In genomic region chr15:53130943-53131342, GRCh38 we compare ENCODE assay signal across 2 cellular contexts.
TF ChIP-seq lines count a peak whose summit lies in the region.

No MANE protein-coding gene starts in this region.

TF ChIP-seq in GM23338, 12 proteins besides CTCF, POLR2A, EP300 and RAD21:
- TF ChIP-seq CREB1 (CRISPR knock-in tag; IDR thresholded peaks at IDR 0.05; ENCODE audit: low read depth) (no peak), JUNB (IDR thresholded peaks at IDR 0.05; ENCODE audit: unreplicated experiment) (no peak), ZNF462 (CRISPR knock-in tag; IDR thresholded peaks at IDR 0.05) (no peak; the same call in 1 of the 2 replicates), STAT1 (IDR thresholded peaks at IDR 0.05; ENCODE audit: unreplicated experiment) (no peak), REST (IDR thresholded peaks at IDR 0.05; ENCODE audit: unreplicated experiment) (no peak), EZH2 (IDR thresholded peaks at IDR 0.05; ENCODE audit: low read depth, unreplicated experiment) (no peak), EZH2phosphoT487 (IDR thresholded peaks at IDR 0.05; ENCODE audit: unreplicated experiment) (no peak), ZNF331 (CRISPR knock-in tag; IDR thresholded peaks at IDR 0.05; ENCODE audit: low read depth) (no peak), ZNF114 (CRISPR knock-in tag; IDR thresholded peaks at IDR 0.05) (no peak), NANOG (IDR thresholded peaks at IDR 0.05; ENCODE audit: borderline replicate concordance) (no peak), ETS1 (IDR thresholded peaks at IDR 0.05) (no peak), POLR2AphosphoS5 (IDR thresholded peaks at IDR 0.05; ENCODE audit: low read depth) (no peak)
TF ChIP-seq in GM23338: peak in this region for 0.

TF ChIP-seq in H1, 55 proteins besides CTCF, POLR2A, EP300 and RAD21:
- TF ChIP-seq CEBPB (IDR thresholded peaks at IDR 0.05; ENCODE audit: low read depth, low read length) (0 out of 2 replicates have a peak, but pooled peaks have one; percentile 23), HDAC2 (IDR thresholded peaks at IDR 0.05; ENCODE audit: borderline replicate concordance in 1 of 2, low read depth in 2 of 2, low read length in 2 of 2) (no peak), JUN (IDR thresholded peaks at IDR 0.05; ENCODE audit: low read depth, low read length) (no peak)
